8 cellular contexts compared by ENCODE assay signal in the genomic region with DNA sequence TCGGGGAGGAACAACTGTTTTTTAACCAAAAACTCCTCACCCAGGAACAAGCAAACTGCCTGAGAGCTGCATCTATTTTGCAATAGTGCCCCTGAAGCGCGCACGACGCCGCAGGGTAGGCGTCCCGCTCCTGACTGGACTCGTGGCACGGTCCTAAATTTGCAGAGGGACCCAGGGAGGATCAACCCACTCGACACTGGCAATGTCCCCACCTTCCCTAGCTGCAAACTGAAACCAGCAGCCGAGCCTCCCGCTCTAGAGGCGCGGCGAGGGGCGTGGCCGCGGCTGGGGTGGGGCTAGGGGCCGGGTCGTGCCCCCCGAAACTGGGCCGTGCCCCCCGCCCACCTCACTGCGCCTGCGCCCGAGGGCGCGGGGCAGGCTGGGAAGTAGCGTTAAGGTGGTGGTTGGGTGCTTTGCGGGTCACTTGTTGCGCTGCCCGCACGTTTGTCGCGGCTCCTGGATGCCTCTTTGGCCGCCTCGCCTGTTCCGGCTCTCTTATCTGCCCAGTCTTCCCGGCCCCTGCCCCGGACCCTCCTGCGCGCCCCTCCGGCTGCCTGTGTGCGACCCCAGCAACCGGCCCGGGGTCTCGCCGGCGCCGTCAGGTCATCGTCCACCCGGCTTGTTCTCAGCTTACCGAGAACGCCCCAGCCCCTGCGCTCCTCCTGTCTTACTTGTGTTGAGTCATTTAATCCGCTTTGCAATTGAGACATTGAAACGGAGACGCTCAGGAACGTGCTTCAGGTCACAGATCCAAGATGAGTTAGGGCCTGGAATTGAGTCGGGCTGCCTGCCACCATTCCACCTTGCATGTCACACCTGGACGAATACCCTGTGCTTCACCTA. TPM values are rescaled to one million over a fixed set of nuclear protein-coding genes. Genes with fewer than 3 reads are reported as not detected.
DNase-seq lines count a peak whose midpoint lies in the region; ATAC-seq, FAIRE-seq and TF ChIP-seq lines count a peak whose summit lies in the region.

No MANE protein-coding gene starts in this region.

- H4K20me1 ChIP-seq in BLaER1 (no peaks in the 10 kb centered on the region), HepG2 (ENCODE audit: insufficient read depth, low read length) (no peaks in the 10 kb centered on the region)

- POLR2A ChIA-PET in HepG2 (lab: Yijun Ruan, JAX), result interaction anchor here (1.0 to 1.9 kb wide), 4 partner anchors 10 to 39 kb away, joined by 4 to 8 read pairs (median 5); no protein-coding TSS in a partner anchor

- ATAC-seq in HG03378 (IDR thresholded peaks at IDR 0.05; ENCODE audit: unreplicated experiment), result peak; percentile 69
- peak; percentile 94 for ATAC-seq in HepG2

- 2% methylated on average over 15 of the region's 62 CpGs for WGBS in HepG2 (ENCODE audit: low lambda C conversion rate)

- intact Hi-C loops in HepG2 (cut with micrococcal nuclease; ENCODE audit: unreplicated experiment), result no loop called here

- TF ChIP-seq RAD21 in HepG2 (CRISPR knock-in tag; IDR thresholded peaks at IDR 0.05), result no peak

- peak overlapping the region; percentile 76 for H2AFZ ChIP-seq in HepG2 (ENCODE audit: low read length)

- H3K9me3 ChIP-seq in BLaER1 (no peaks in the 10 kb centered on the region), HepG2 (ENCODE audit: low read length) (no peaks in the 10 kb centered on the region)

- H3K4me3 ChIP-seq in BLaER1 (peak overlapping the region; percentile 84), HepG2 (replicated peaks in 1 of 3; ENCODE audit: insufficient read depth in 1 of 3, low read depth in 2 of 3, low read length in 3 of 3) (peak overlapping the region; percentile 63 to 78 (median 66))

- no peak for TF ChIP-seq CTCF in HepG2 (CRISPR knock-in tag; IDR thresholded peaks at IDR 0.05)

- peaks cover 14% of the 10 kb centered on the region for H3K4me1 ChIP-seq in BLaER1
- peaks cover 13% of the 10 kb centered on the region for H3K4me1 ChIP-seq in HepG2 (ENCODE audit: insufficient read depth, low read length)

- in situ Hi-C loops in HepG2 (cut with HindIII; ENCODE audit: extremely low pct_ligation_motif_present, low pct_unique_long_range_greater_than_20kb), result no loop called here

- peak overlapping the region; percentile 79 for H3K4me2 ChIP-seq in BLaER1
- peak overlapping the region; percentile 98 for H3K4me2 ChIP-seq in HepG2 (ENCODE audit: low read depth, low read length)

- no peaks in the 10 kb centered on the region for H3K79me2 ChIP-seq in HepG2 (ENCODE audit: insufficient read depth, low read length)

- DNase-seq in GM19238 (ENCODE audit: insufficient read length, low spot score), result peak; percentile 90
- DNase-seq in NCI-H526 treated with DMSO at 0.1 percent for 48 hours (lab: John Stamatoyannopoulos, UW), result peak; percentile 82
- DNase-seq in activated CD4-positive, alpha-beta T cell treated with anti-CD3 and anti-CD28 coated beads, Interleukin-2, amount 50 U/mL, for 1 hour, result peak; percentile 83
- peak; percentile 43 for DNase-seq in dedifferentiated amniotic fluid mesenchymal stem cell (ENCODE audit: extremely low spot score)
- peak; percentile 70 for DNase-seq in HepG2 (ENCODE audit: low spot score)
- peak; percentile 88 to 90 for DNase-seq in stimulated activated CD4-positive, alpha-beta T cell treated with anti-CD3 and anti-CD28 coated beads, Interleukin-2, amount 100 ng/mL, for 48 hours

- TF ChIP-seq POLR2A in HepG2 (IDR thresholded peaks at IDR 0.05; ENCODE audit: insufficient read depth in 1 of 2, low read depth in 2 of 2, low read length in 2 of 2), result peak; percentile 85 to 97

- CTCF ChIA-PET in HepG2 (lab: Yijun Ruan, JAX; ENCODE audit: low intra/inter-chr PET ratio, low total read pairs), result no interaction called here

- no peak for TF ChIP-seq EP300 in HepG2 (IDR thresholded peaks at IDR 0.05; ENCODE audit: low read depth in 2 of 2, low read length in 2 of 2)
- 0 out of 2 replicates have a peak, but pooled peaks have one; percentile 8 for TF ChIP-seq EP300 in HepG2 (CRISPR knock-in tag; IDR thresholded peaks at IDR 0.05; ENCODE audit: borderline replicate concordance)

- no peaks in the 10 kb centered on the region for H3K36me3 ChIP-seq in BLaER1
- no peaks in the 10 kb centered on the region for H3K36me3 ChIP-seq in HepG2 (replicated peaks in 1 of 2; ENCODE audit: control insufficient read depth in 1 of 2, insufficient read depth in 2 of 2, low read length in 2 of 2)

- H3K27ac ChIP-seq in BLaER1 (peak overlapping the region; percentile 91), HepG2 (ENCODE audit: extremely low read length, insufficient read depth, low read length) (peak overlapping the region; percentile 59)

- H3K9ac ChIP-seq in BLaER1, result peak overlapping the region; percentile 92
- peak overlapping the region; percentile 76 for H3K9ac ChIP-seq in HepG2 (ENCODE audit: insufficient read depth, low read depth, low read length)

- no peak for FAIRE-seq in HepG2 (lab: Jason Lieb, UNC)

- H3K27me3 ChIP-seq in BLaER1 (no peaks in the 10 kb centered on the region), HepG2 (ENCODE audit: control insufficient read depth in 1 of 2, insufficient read depth in 2 of 2, low read length in 2 of 2) (no peaks in the 10 kb centered on the region)

- BruUV-seq in HepG2 (replicated peaks; lab: Mats Ljungman, UMichigan), result TSS peak; percentile 97

TF ChIP-seq in HepG2, 621 proteins besides CTCF, POLR2A, EP300 and RAD21 (continues in another document):
- peak; percentile 88 for TF ChIP-seq ZNF556 (CRISPR knock-in tag; IDR thresholded peaks at IDR 0.05; ENCODE audit: borderline replicate concordance)
- no peak for TF ChIP-seq ADNP (CRISPR knock-in tag; IDR thresholded peaks at IDR 0.05)
- no peak for TF ChIP-seq ZSCAN22 (CRISPR knock-in tag; IDR thresholded peaks at IDR 0.05)
- no peak for TF ChIP-seq TBL1XR1 (IDR thresholded peaks at IDR 0.05; ENCODE audit: borderline replicate concordance, low read length, partially characterized antibody)
- TF ChIP-seq, protein P1, sequence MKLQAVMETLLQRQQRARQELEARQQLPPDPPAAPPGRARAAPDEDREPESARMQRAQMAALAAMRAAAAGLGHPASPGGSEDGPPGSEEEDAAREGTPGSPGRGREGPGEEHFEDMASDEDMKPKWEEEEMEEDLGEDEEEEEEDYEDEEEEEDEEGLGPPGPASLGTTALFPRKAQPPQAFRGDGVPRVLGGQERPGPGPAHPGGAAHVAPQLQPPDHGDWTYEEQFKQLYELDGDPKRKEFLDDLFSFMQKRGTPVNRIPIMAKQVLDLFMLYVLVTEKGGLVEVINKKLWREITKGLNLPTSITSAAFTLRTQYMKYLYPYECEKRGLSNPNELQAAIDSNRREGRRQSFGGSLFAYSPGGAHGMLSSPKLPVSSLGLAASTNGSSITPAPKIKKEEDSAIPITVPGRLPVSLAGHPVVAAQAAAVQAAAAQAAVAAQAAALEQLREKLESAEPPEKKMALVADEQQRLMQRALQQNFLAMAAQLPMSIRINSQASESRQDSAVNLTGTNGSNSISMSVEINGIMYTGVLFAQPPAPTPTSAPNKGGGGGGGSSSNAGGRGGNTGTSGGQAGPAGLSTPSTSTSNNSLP (IDR thresholded peaks at IDR 0.05; ENCODE audit: low read depth, low read length), result no peak
- peak; percentile 56; the same call in 1 of the 2 replicates for TF ChIP-seq FOXK1 (CRISPR knock-in tag; IDR thresholded peaks at IDR 0.05; ENCODE audit: borderline replicate concordance, low read depth)
- TF ChIP-seq ETV6 (CRISPR knock-in tag; conservative IDR thresholded peaks at IDR 0.05), result no peak
- TF ChIP-seq ZBTB7B (CRISPR knock-in tag; IDR thresholded peaks at IDR 0.05), result peak; percentile 96
- TF ChIP-seq, protein P2, sequence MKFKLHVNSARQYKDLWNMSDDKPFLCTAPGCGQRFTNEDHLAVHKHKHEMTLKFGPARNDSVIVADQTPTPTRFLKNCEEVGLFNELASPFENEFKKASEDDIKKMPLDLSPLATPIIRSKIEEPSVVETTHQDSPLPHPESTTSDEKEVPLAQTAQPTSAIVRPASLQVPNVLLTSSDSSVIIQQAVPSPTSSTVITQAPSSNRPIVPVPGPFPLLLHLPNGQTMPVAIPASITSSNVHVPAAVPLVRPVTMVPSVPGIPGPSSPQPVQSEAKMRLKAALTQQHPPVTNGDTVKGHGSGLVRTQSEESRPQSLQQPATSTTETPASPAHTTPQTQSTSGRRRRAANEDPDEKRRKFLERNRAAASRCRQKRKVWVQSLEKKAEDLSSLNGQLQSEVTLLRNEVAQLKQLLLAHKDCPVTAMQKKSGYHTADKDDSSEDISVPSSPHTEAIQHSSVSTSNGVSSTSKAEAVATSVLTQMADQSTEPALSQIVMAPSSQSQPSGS (CRISPR knock-in tag; IDR thresholded peaks at IDR 0.05), result no peak
- TF ChIP-seq HDAC2 (CRISPR knock-in tag; IDR thresholded peaks at IDR 0.05), result peak; percentile 34; the same call in 1 of the 2 replicates
- TF ChIP-seq FIP1L1 (IDR thresholded peaks at IDR 0.05; ENCODE audit: borderline replicate concordance, insufficient read depth, low read depth, low read length), result no peak
- TF ChIP-seq ZNF251 (CRISPR knock-in tag; IDR thresholded peaks at IDR 0.05), result no peak
- TF ChIP-seq KAT8 (CRISPR knock-in tag; IDR thresholded peaks at IDR 0.05), result peak; percentile 81

RNA-seq across cellular contexts. Expression of a gene that starts 37.9 kb away (rescaled TPM):
- 83.6 and 109 TPM in 2 replicates for total RNA-seq in HepG2 (2016; rRNA removed; fragmentation: Illumina TruSeq; extraction: Trizol)
- 79.6 and 86.8 TPM in 2 replicates for total RNA-seq in HepG2 (2016; cell fraction: cytosol; rRNA removed; fragmentation: Illumina TruSeq; extraction: Trizol; ENCODE audit: low read depth)
- total RNA-seq in HepG2 (2016; cell fraction: insoluble cytoplasmic fraction; rRNA removed; fragmentation: Illumina TruSeq; extraction: Trizol), result 89.2 and 94.7 TPM in 2 replicates
- total RNA-seq in HepG2 (2016; cell fraction: membrane; rRNA removed; fragmentation: Illumina TruSeq; extraction: Trizol), result 169 and 188 TPM in 2 replicates
- 40.2 and 49.9 TPM in 2 replicates for total RNA-seq in HepG2 (2016; cell fraction: nucleus; rRNA removed; fragmentation: Illumina TruSeq; extraction: Trizol)
- polyA plus RNA-seq in HepG2 (2011; rRNA removed), result 62.4 and 77.0 TPM in 2 replicates
- polyA plus RNA-seq in HepG2 (2011; cell fraction: cytosol; rRNA removed), result 52.2 and 64.2 TPM in 2 replicates
- 37.8 and 45.4 TPM in 2 replicates for polyA plus RNA-seq in HepG2 (2011; cell fraction: nucleus; rRNA removed)
- polyA plus RNA-seq in HepG2 (2012), result 77.5 and 77.9 TPM in 2 replicates
- polyA plus RNA-seq in HepG2 (2016; cell fraction: cytosol; fragmentation: Illumina TruSeq; extraction: Trizol; ENCODE audit: low read depth), result 124 and 135 TPM in 2 replicates
- 149 and 181 TPM in 2 replicates for polyA plus RNA-seq in HepG2 (2016; cell fraction: insoluble cytoplasmic fraction; fragmentation: Illumina TruSeq; extraction: Trizol; ENCODE audit: low read depth)
- 172 and 199 TPM in 2 replicates for polyA plus RNA-seq in HepG2 (2016; cell fraction: membrane; fragmentation: Illumina TruSeq; extraction: Trizol; ENCODE audit: low read depth)
- polyA plus RNA-seq in HepG2 (2016; cell fraction: nucleus; fragmentation: Illumina TruSeq; extraction: Trizol; ENCODE audit: insufficient read depth, low read depth), result 67.0 and 73.1 TPM in 2 replicates
- 166 and 255 TPM in 2 replicates for polyA minus RNA-seq in HepG2 (2011; rRNA and poly(A)+ RNA removed; ENCODE audit: low replicate concordance)
- polyA minus RNA-seq in HepG2 (2011; cell fraction: cytosol; rRNA and poly(A)+ RNA removed), result 61.4 and 69.0 TPM in 2 replicates
- polyA minus RNA-seq in HepG2 (2011; cell fraction: nucleus; rRNA and poly(A)+ RNA removed), result 87.8 and 114 TPM in 2 replicates

Comparison
In these comparisons a context has a peak if more than half of its experiments do, and no peak if none do; other contexts are left out.
1. Peak in every context shown above with its lines: DNase-seq, ATAC-seq, H3K4me3 ChIP-seq and H3K27ac ChIP-seq.